In genomic region chr12:15164997-15165659, GRCh38 we compare ENCODE assay signal across 13 cellular contexts. TPM values are rescaled to one million over a fixed set of nuclear protein-coding genes. Genes with fewer than 3 reads are reported as not detected.
A peak's percentile ranks its signal among the peaks of the same experiment; 100 is the strongest.
DNase-seq lines count a peak whose midpoint lies in the region; ATAC-seq, FAIRE-seq and TF ChIP-seq lines count a peak whose summit lies in the region.
"Had no signal": no experiment of that assay in that cellular context is flagged by ENCODE, and none has a peak within 500 bp of the region (broad histone marks: within the 10 kb centered on the region; RNA-seq: fewer than 3 reads in every experiment).

No MANE protein-coding gene starts in this region.

- no peak overlapping the region for H3K4me3 ChIP-seq in breast epithelium
- H3K4me3 ChIP-seq in skeletal muscle tissue (ENCODE audit: low read length in 3 of 3) = no peak overlapping the region
- no peak overlapping the region for H3K4me3 ChIP-seq in neural progenitor cell

- H3K27ac ChIP-seq in breast epithelium = peak overlapping the region; percentile 75 to 88
- peak overlapping the region; percentile 71 for H3K27ac ChIP-seq in skeletal muscle tissue (ENCODE audit: low read depth, low read length)
- no peak overlapping the region for H3K27ac ChIP-seq in neural progenitor cell

- intact Hi-C loops in breast epithelium (cut with DNase I; ENCODE audit: low total_unique reads) = no loop called here

- CTCF ChIA-PET in HEK293T (lab: Yijun Ruan, JAX) = interaction anchor here (0.6 to 1.5 kb wide), 3 partner anchors 47 to 56 kb away, joined by 4 to 9 read pairs (median 6); partner anchors contain the start of gene RERG

- H3K27me3 ChIP-seq in breast epithelium = no peaks in the 10 kb centered on the region
- no peaks in the 10 kb centered on the region for H3K27me3 ChIP-seq in skeletal muscle tissue (ENCODE audit: control insufficient read depth in 3 of 3, insufficient read depth in 3 of 3, low read length in 3 of 3)
- H3K27me3 ChIP-seq in neural progenitor cell = no peaks in the 10 kb centered on the region

- H3K36me3 Mint-ChIP-seq in neural progenitor cell = no peaks in the 10 kb centered on the region
- H3K36me3 Mint-ChIP-seq: CD4-positive, CD25-positive, alpha-beta regulatory T cell; natural killer cell treated with Interleukin-12 subunit alpha and Interleukin-12 subunit beta and Interleukin-15 and Interleukin-18, amount 100 ng/mL, for 72 hours had no signal

- no peaks in the 10 kb centered on the region for H3K9me3 ChIP-seq in breast epithelium
- H3K9me3 ChIP-seq in skeletal muscle tissue (ENCODE audit: control insufficient read depth in 3 of 3, low read length in 3 of 3) = no peaks in the 10 kb centered on the region
- H3K9me3 ChIP-seq in neural progenitor cell (ENCODE audit: low read depth) = no peaks in the 10 kb centered on the region

- no peak for TF ChIP-seq CTCF in breast epithelium (IDR thresholded peaks at IDR 0.05)
- no peak for TF ChIP-seq CTCF in D721Med (IDR thresholded peaks at IDR 0.05; ENCODE audit: insufficient read depth, missing control alignments)
- TF ChIP-seq CTCF in neural progenitor cell (IDR thresholded peaks at IDR 0.05) = no peak

- no peaks in the 10 kb centered on the region for H3K4me1 ChIP-seq in breast epithelium
- peaks cover 0 to 6% (median 5%) of the 10 kb centered on the region in 3 donors for H3K4me1 ChIP-seq in skeletal muscle tissue (ENCODE audit: control insufficient read depth in 3 of 3, insufficient read depth in 3 of 3, low read length in 3 of 3)
- no peaks in the 10 kb centered on the region for H3K4me1 ChIP-seq in neural progenitor cell

- no peak overlapping the region for H3K4me3 Mint-ChIP-seq in neural progenitor cell
- H3K4me3 Mint-ChIP-seq: activated CD8-positive, alpha-beta T cell treated with anti-CD3 and anti-CD28 coated beads for 36 hours; CD4-positive, CD25-positive, alpha-beta regulatory T cell; natural killer cell treated with Interleukin-12 subunit alpha and Interleukin-12 subunit beta and Interleukin-15 and Interleukin-18, amount 100 ng/mL, for 72 hours had no signal

- H3K27me3 Mint-ChIP-seq in neural progenitor cell (ENCODE audit: insufficient read depth, low read depth) = peaks cover 6% of the 10 kb centered on the region

- no peaks in the 10 kb centered on the region for H3F3A ChIP-seq in neural progenitor cell (ENCODE audit: low read depth)

- TF ChIP-seq POLR2A in breast epithelium (IDR thresholded peaks at IDR 0.05) = no peak

- H3K27ac Mint-ChIP-seq in neural progenitor cell = no peak overlapping the region
- H3K27ac Mint-ChIP-seq: activated CD8-positive, alpha-beta T cell treated with anti-CD3 and anti-CD28 coated beads for 36 hours; CD4-positive, CD25-positive, alpha-beta regulatory T cell; natural killer cell treated with Interleukin-12 subunit alpha and Interleukin-12 subunit beta and Interleukin-15 and Interleukin-18, amount 100 ng/mL, for 72 hours had no signal

- H2AFZ ChIP-seq in neural progenitor cell (replicated peaks) = no peak overlapping the region

- DNase-seq in HEK293T (ENCODE audit: extremely low spot score) (peak; percentile 41), breast epithelium (ENCODE audit: low spot score in 2 of 2) (no peak), iPS-NIHi7 (ENCODE audit: extremely low spot score) (peak; percentile 48), D721Med (ENCODE audit: insufficient read length, low spot score) (no peak), neural progenitor cell (ENCODE audit: low spot score) (no peak), amniotic stem cell (lab: John Stamatoyannopoulos, UW) (no peak)
- DNase-seq: activated CD8-positive, alpha-beta T cell treated with anti-CD3 and anti-CD28 coated beads for 36 hours; CD4-positive, CD25-positive, alpha-beta regulatory T cell; NCI-H526 had no signal

- no peak for FAIRE-seq in D721Med (lab: Jason Lieb, UNC)

- H3K9me3 Mint-ChIP-seq in neural progenitor cell = no peaks in the 10 kb centered on the region
- H3K9me3 Mint-ChIP-seq: activated CD8-positive, alpha-beta T cell treated with anti-CD3 and anti-CD28 coated beads for 36 hours; natural killer cell treated with Interleukin-12 subunit alpha and Interleukin-12 subunit beta and Interleukin-15 and Interleukin-18, amount 100 ng/mL, for 72 hours had no signal

- H3K79me2 ChIP-seq in neural progenitor cell (ENCODE audit: low read depth) = no peaks in the 10 kb centered on the region

- POLR2A ChIA-PET in HEK293T (lab: Yijun Ruan, JAX) = no interaction called here

- ATAC-seq in HG02759 (IDR thresholded peaks at IDR 0.05; ENCODE audit: unreplicated experiment) = no peak
- ATAC-seq: activated CD8-positive, alpha-beta T cell treated with anti-CD3 and anti-CD28 coated beads for 36 hours; natural killer cell treated with Interleukin-12 subunit alpha and Interleukin-12 subunit beta and Interleukin-15 and Interleukin-18, amount 100 ng/mL, for 72 hours had no signal

- no peak overlapping the region for H3K4me2 ChIP-seq in neural progenitor cell

- H3K9ac ChIP-seq in skeletal muscle tissue (ENCODE audit: low read depth in 1 of 3, low read length in 3 of 3) (no peak overlapping the region), neural progenitor cell (no peak overlapping the region)

- H4K20me1 ChIP-seq in neural progenitor cell (ENCODE audit: low read depth) = no peaks in the 10 kb centered on the region

- H3K36me3 ChIP-seq in breast epithelium = no peaks in the 10 kb centered on the region
- no peaks in the 10 kb centered on the region for H3K36me3 ChIP-seq in skeletal muscle tissue (ENCODE audit: control insufficient read depth in 3 of 3, insufficient read depth in 3 of 3, low read length in 3 of 3)
- no peaks in the 10 kb centered on the region for H3K36me3 ChIP-seq in neural progenitor cell

- peaks cover 4% of the 10 kb centered on the region for H3K4me1 Mint-ChIP-seq in neural progenitor cell
- H3K4me1 Mint-ChIP-seq: CD4-positive, CD25-positive, alpha-beta regulatory T cell had no signal

TF ChIP-seq in HEK293T, 16 proteins besides CTCF, POLR2A, EP300 and RAD21:
- TF ChIP-seq NFRKB (IDR thresholded peaks at IDR 0.05) (no peak), PKNOX1 (IDR thresholded peaks at IDR 0.05) (no peak), BHLHE40 (IDR thresholded peaks at IDR 0.05; ENCODE audit: borderline replicate concordance) (no peak), HDGF (IDR thresholded peaks at IDR 0.05; ENCODE audit: borderline replicate concordance) (no peak), LEF1 (IDR thresholded peaks at IDR 0.05; ENCODE audit: borderline replicate concordance) (no peak), ELF4 (IDR thresholded peaks at IDR 0.05) (no peak), ARNT (IDR thresholded peaks at IDR 0.05) (no peak), ZNF384 (IDR thresholded peaks at IDR 0.05) (no peak), FOXM1 (IDR thresholded peaks at IDR 0.05; ENCODE audit: borderline replicate concordance) (no peak), L3MBTL2 (conservative IDR thresholded peaks at IDR 0.05) (no peak), FOXK2 (IDR thresholded peaks at IDR 0.05) (no peak), FOXA1 (IDR thresholded peaks at IDR 0.05) (no peak)

RNA-seq across cellular contexts. Expression of gene RERG, which starts 56.1 kb away (rescaled TPM):
- total RNA-seq in breast epithelium = 100 to 1,000 TPM in 1 of 3 donors, 10 to 100 TPM in 2; 16.3 to 126 (median 60.0) TPM
- total RNA-seq in skeletal muscle tissue = 4.7 TPM
- total RNA-seq in neural progenitor cell (ENCODE audit: low replicate concordance) = 0.06 TPM in 1 of 2 replicates, not detected in the other
- total RNA-seq: activated CD8-positive, alpha-beta T cell treated with anti-CD3 and anti-CD28 coated beads for 36 hours; CD4-positive, CD25-positive, alpha-beta regulatory T cell; glomerular endothelial cell; natural killer cell treated with Interleukin-12 subunit alpha and Interleukin-12 subunit beta and Interleukin-15 and Interleukin-18, amount 100 ng/mL, for 72 hours had no signal

Comparison
In these comparisons a context has a peak if more than half of its experiments do, and no peak if none do; other contexts are left out.
1. DNase-seq: peak in HEK293T (single experiment) and iPS-NIHi7 (single experiment); none in breast epithelium (0 of 2), D721Med (single experiment), neural progenitor cell (single experiment) and amniotic stem cell (single experiment).